In the genomic region with DNA sequence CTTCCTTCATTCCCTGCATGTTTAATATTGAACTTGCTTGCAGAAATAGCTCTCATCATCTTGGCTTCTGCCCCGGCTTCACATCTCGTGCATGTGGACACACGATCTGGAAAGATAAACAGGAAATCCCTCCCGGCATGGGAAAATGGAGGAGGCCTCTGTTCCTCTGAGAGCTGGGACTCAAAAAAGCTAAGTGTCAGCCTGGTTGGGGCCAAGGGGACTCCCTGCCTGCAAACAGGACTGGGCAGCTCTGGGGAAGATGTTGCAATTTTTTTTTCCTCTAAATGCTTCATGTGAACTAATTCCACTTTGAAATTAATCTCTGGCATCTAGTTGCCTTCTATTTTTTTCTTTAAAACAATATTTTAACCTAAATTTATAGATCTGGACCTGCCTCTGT, we compare ENCODE assay signal across 8 cellular contexts.
DNase-seq lines count a peak whose midpoint lies in the region; ATAC-seq and TF ChIP-seq lines count a peak whose summit lies in the region.

No MANE protein-coding gene starts in this region.

- peaks cover 0 to 44% (median 31%) of the 10 kb centered on the region in 4 donors for H3K4me1 ChIP-seq in tibial artery

- peak overlapping the region in 1 of 2 donors; percentile 17 for H3K27ac ChIP-seq in tibial artery

- H3K36me3 ChIP-seq in tibial artery, result no peaks in the 10 kb centered on the region

- intact Hi-C loops in tibial artery (cut with DNase I; ENCODE audit: low total_unique reads), result no loop called here

- DNase-seq in hepatic stellate cell (ENCODE audit: low spot score), result peak; percentile 74
- DNase-seq in tibial artery, result peak; percentile 88 to 91
- DNase-seq in NCI-H1930 (lab: John Stamatoyannopoulos, UW), result no peak
- no peak for DNase-seq in hippocampal formation (lab: John Stamatoyannopoulos, UW)
- no peak for DNase-seq in D341Med (ENCODE audit: low spot score)

- no peak for TF ChIP-seq CTCF in tibial artery (IDR thresholded peaks at IDR 0.05)

- no peak overlapping the region for H3K4me3 ChIP-seq in tibial artery

- ATAC-seq in SK-N-SH treated with all-trans-retinoic acid at 6 μM for 48 hours, result peak; percentile 20; the same call in 2 of the 3 replicates
- ATAC-seq in GM18907 (IDR thresholded peaks at IDR 0.05; ENCODE audit: unreplicated experiment), result no peak

- H3K27me3 ChIP-seq in tibial artery, result no peaks in the 10 kb centered on the region

- no peak for TF ChIP-seq RAD21 in Ishikawa (IDR thresholded peaks at IDR 0.05; ENCODE audit: low read depth)

- TF ChIP-seq EP300 in Ishikawa (IDR thresholded peaks at IDR 0.05; ENCODE audit: borderline replicate concordance), result no peak

- no peaks in the 10 kb centered on the region for H3K9me3 ChIP-seq in tibial artery

TF ChIP-seq in Ishikawa, 13 proteins besides CTCF, POLR2A, EP300 and RAD21:
- peak; percentile 59 for TF ChIP-seq CEBPB (IDR thresholded peaks at IDR 0.05)
- TF ChIP-seq, protein P1, sequence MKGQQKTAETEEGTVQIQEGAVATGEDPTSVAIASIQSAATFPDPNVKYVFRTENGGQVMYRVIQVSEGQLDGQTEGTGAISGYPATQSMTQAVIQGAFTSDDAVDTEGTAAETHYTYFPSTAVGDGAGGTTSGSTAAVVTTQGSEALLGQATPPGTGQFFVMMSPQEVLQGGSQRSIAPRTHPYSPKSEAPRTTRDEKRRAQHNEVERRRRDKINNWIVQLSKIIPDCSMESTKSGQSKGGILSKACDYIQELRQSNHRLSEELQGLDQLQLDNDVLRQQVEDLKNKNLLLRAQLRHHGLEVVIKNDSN (IDR thresholded peaks at IDR 0.05), result no peak

TF ChIP-seq in SK-N-SH treated with all-trans-retinoic acid at 6 μM for 48 hours, 23 proteins besides CTCF, POLR2A, EP300 and RAD21:
- TF ChIP-seq ESRRG (CRISPR knock-in tag; IDR thresholded peaks at IDR 0.05) (no peak), POU6F1 (CRISPR knock-in tag; IDR thresholded peaks at IDR 0.05; ENCODE audit: borderline replicate concordance, low read depth) (no peak), ZFP30 (CRISPR knock-in tag; IDR thresholded peaks at IDR 0.05) (no peak), CSRNP3 (CRISPR knock-in tag; IDR thresholded peaks at IDR 0.05) (no peak)

Comparison
In these comparisons a context has a peak if more than half of its experiments do, and no peak if none do; other contexts are left out.
1. DNase-seq: peak in hepatic stellate cell (single experiment) and tibial artery (2 of 2); none in NCI-H1930 (0 of 2), hippocampal formation (0 of 2) and D341Med (single experiment).